Comparison of ENCODE assay signal across 15 cellular contexts in genomic region chr21:41873426-41873825, GRCh38. TPM values are rescaled to one million over a fixed set of nuclear protein-coding genes. Genes with fewer than 3 reads are reported as not detected.
A peak's percentile ranks its signal among the peaks of the same experiment; 100 is the strongest.
DNase-seq lines count a peak whose midpoint lies in the region; ATAC-seq, FAIRE-seq and TF ChIP-seq lines count a peak whose summit lies in the region.
"Had no signal": no experiment of that assay in that cellular context is flagged by ENCODE, and none has a peak within 500 bp of the region (broad histone marks: within the 10 kb centered on the region; RNA-seq: fewer than 3 reads in every experiment).

No MANE protein-coding gene starts in this region.

- H2BK12ac ChIP-seq in H1 (ENCODE audit: low read depth, low read length), result no peak overlapping the region

- H2AK5ac ChIP-seq in H1 (ENCODE audit: low read depth, low read length) (no peak overlapping the region), mesendoderm (ENCODE audit: low read length) (no peak overlapping the region)

- H3K9me3 ChIP-seq in DOHH2 (ENCODE audit: control insufficient read depth, insufficient read depth, low read length), result no peaks in the 10 kb centered on the region
- H3K9me3 ChIP-seq in OCI-LY1 (ENCODE audit: low read length), result no peaks in the 10 kb centered on the region
- no peaks in the 10 kb centered on the region for H3K9me3 ChIP-seq in H1 (ENCODE audit: insufficient read depth in 2 of 2, low read depth in 1 of 2, low read length in 1 of 2)

- H3K14ac ChIP-seq in H1 (ENCODE audit: insufficient read length), result no peak overlapping the region

- H2BK120ac ChIP-seq in H1 (replicated peaks; ENCODE audit: low read depth, low read length) (no peak overlapping the region), mesendoderm (ENCODE audit: low read depth, low read length) (no peak overlapping the region)

- TF ChIP-seq CTCF in DOHH2 (IDR thresholded peaks at IDR 0.05; ENCODE audit: low read depth, low read length, poor library complexity, severe bottlenecking), result no peak
- TF ChIP-seq CTCF in OCI-LY1 (IDR thresholded peaks at IDR 0.05; ENCODE audit: low read length), result no peak
- no peak for TF ChIP-seq CTCF in H1 (IDR thresholded peaks at IDR 0.05; ENCODE audit: control extremely low read depth in 1 of 3, insufficient read depth in 1 of 3, low read depth in 1 of 3, low read length in 3 of 3)
- TF ChIP-seq CTCF in D721Med (IDR thresholded peaks at IDR 0.05; ENCODE audit: insufficient read depth, missing control alignments), result no peak

- H3K4me2 ChIP-seq in DOHH2 (ENCODE audit: low read length), result peak overlapping the region; percentile 82
- H3K4me2 ChIP-seq in OCI-LY1 (ENCODE audit: low read length), result peak overlapping the region; percentile 45
- H3K4me2 ChIP-seq in H1 (ENCODE audit: insufficient read depth in 1 of 2, low read depth in 2 of 2, low read length in 2 of 2), result no peak overlapping the region
- H3K4me2 ChIP-seq in mesendoderm (ENCODE audit: low read length), result no peak overlapping the region
- H3K4me2 ChIP-seq: KMS-11 had no signal

- no peak overlapping the region for H3K56ac ChIP-seq in H1 (replicated peaks; ENCODE audit: insufficient read length, low read depth, low read length)
- no peak overlapping the region for H3K56ac ChIP-seq in mesendoderm (ENCODE audit: low read length)

- CTCF ChIA-PET in H1 (lab: Charles Lee; ENCODE audit: partially characterized antibody), result interaction anchor here (0.6 to 2.8 kb wide), 11 partner anchors 10 to 504 kb away, joined by 3 to 9 read pairs (median 3); no protein-coding TSS in a partner anchor

- no peaks in the 10 kb centered on the region; the same call in 1 of the 2 replicates for H3K23me2 ChIP-seq in H1 (ENCODE audit: low read depth, low read length)

- H3K79me1 ChIP-seq in H1 (ENCODE audit: low read depth, low read length), result peaks cover 9% of the 10 kb centered on the region; the same call in 1 of the 2 replicates
- peaks cover 10% of the 10 kb centered on the region for H3K79me1 ChIP-seq in mesendoderm (ENCODE audit: low read length)

- H4K8ac ChIP-seq in H1 (ENCODE audit: extremely low read depth, insufficient read depth, low read length) (peak overlapping the region; percentile 29; the same call in 1 of the 2 replicates), mesendoderm (ENCODE audit: low read depth, low read length) (no peak overlapping the region)

- H3K27ac ChIP-seq in DOHH2 (ENCODE audit: low read depth, low read length) (peak overlapping the region; percentile 92), OCI-LY1 (ENCODE audit: low read depth, low read length, poor library complexity, severe bottlenecking) (peak overlapping the region; percentile 100), H1 (ENCODE audit: low read depth, low read length) (no peak overlapping the region), mesendoderm (ENCODE audit: low read depth, low read length) (no peak overlapping the region)
- H3K27ac ChIP-seq: C4-2B, GM23248, KMS-11 had no signal

- no peak for FAIRE-seq in H1 (lab: Jason Lieb, UNC)
- FAIRE-seq in D721Med (lab: Jason Lieb, UNC), result no peak

- H2BK15ac ChIP-seq in H1 (ENCODE audit: low read length), result no peak overlapping the region
- H2BK15ac ChIP-seq in mesendoderm (replicated peaks; ENCODE audit: low read depth), result no peak overlapping the region

- H2BK5ac ChIP-seq in H1 (ENCODE audit: low read depth, low read length) (no peak overlapping the region), mesendoderm (ENCODE audit: low read length) (no peak overlapping the region)

- H3K27me3 ChIP-seq in DOHH2 (ENCODE audit: control insufficient read depth, low read length), result no peaks in the 10 kb centered on the region
- H3K27me3 ChIP-seq in OCI-LY1 (ENCODE audit: insufficient read depth, low read length), result no peaks in the 10 kb centered on the region
- no peaks in the 10 kb centered on the region for H3K27me3 ChIP-seq in H1 (replicated peaks in 1 of 4; ENCODE audit: control insufficient read depth in 3 of 4, extremely low read depth in 1 of 4, insufficient read depth in 3 of 4, low read length in 3 of 4)
- no peaks in the 10 kb centered on the region for H3K27me3 ChIP-seq in mesendoderm (ENCODE audit: insufficient read depth, low read length, poor library complexity)

- H3K4me3 ChIP-seq in DOHH2 (ENCODE audit: low read length) (peak overlapping the region; percentile 41), OCI-LY1 (ENCODE audit: low read depth, low read length, poor library complexity, severe bottlenecking) (peak overlapping the region; percentile 13), H1 (ENCODE audit: extremely low read depth in 1 of 4, insufficient read depth in 2 of 4, low read depth in 3 of 4, low read length in 4 of 4) (no peak overlapping the region), mesendoderm (ENCODE audit: low read length) (no peak overlapping the region)
- H3K4me3 ChIP-seq: GM23248 had no signal

- no peak for TF ChIP-seq EP300 in H1 (IDR thresholded peaks at IDR 0.05; ENCODE audit: borderline replicate concordance in 1 of 2, low read depth in 2 of 2, low read length in 2 of 2)

- peaks cover 29% of the 10 kb centered on the region for H3K36me3 ChIP-seq in DOHH2 (ENCODE audit: control insufficient read depth, low read length)
- H3K36me3 ChIP-seq in OCI-LY1 (ENCODE audit: insufficient read depth, low read length), result no peaks in the 10 kb centered on the region
- H3K36me3 ChIP-seq in H1 (ENCODE audit: control insufficient read depth in 2 of 4, insufficient read depth in 4 of 4, low read length in 3 of 4), result no peaks in the 10 kb centered on the region
- no peaks in the 10 kb centered on the region for H3K36me3 ChIP-seq in mesendoderm (ENCODE audit: control insufficient read depth, insufficient read depth, low read length)

- H2AFZ ChIP-seq in OCI-LY1 (ENCODE audit: low read length) (no peak overlapping the region), H1 (ENCODE audit: low read length) (no peak overlapping the region)
- H2AFZ ChIP-seq: GM23248 had no signal

- H3K4ac ChIP-seq in H1 (replicated peaks; ENCODE audit: insufficient read length, low read depth, low read length) (no peak overlapping the region), mesendoderm (ENCODE audit: low read depth, low read length) (no peak overlapping the region)

- no peak overlapping the region for H3K18ac ChIP-seq in H1 (ENCODE audit: extremely low read depth, low read length)
- H3K18ac ChIP-seq in mesendoderm (ENCODE audit: low read length), result no peak overlapping the region

- no peak overlapping the region for H4K91ac ChIP-seq in H1 (replicated peaks; ENCODE audit: insufficient read length, low read length)

- H3K9ac ChIP-seq in OCI-LY1 (ENCODE audit: low read length), result peak overlapping the region; percentile 91
- no peak overlapping the region for H3K9ac ChIP-seq in H1 (replicated peaks in 1 of 4; ENCODE audit: extremely low read depth in 1 of 4, low read depth in 3 of 4, low read length in 3 of 4)
- H3K9ac ChIP-seq in mesendoderm (ENCODE audit: low read length), result no peak overlapping the region
- H3K9ac ChIP-seq: GM23248, KMS-11 had no signal

- H3F3A ChIP-seq in DOHH2 (ENCODE audit: control insufficient read depth, insufficient read depth) (peaks cover 73% of the 10 kb centered on the region), OCI-LY1 (ENCODE audit: insufficient read depth, low read length) (peaks cover 8% of the 10 kb centered on the region; the same call in 1 of the 2 replicates)

- WGBS in H1 (ENCODE audit: extremely low coverage in 1 of 2, insufficient coverage in 1 of 2, insufficient read length in 1 of 2, insufficient replicate concordance in 2 of 2, low coverage in 1 of 2, low lambda C conversion rate in 2 of 2, missing lambda C conversion rate in 1 of 2), 2 experiments, result 96% methylated on average over 6 of the region's 6 CpGs; no CpG with 5 or more reads in 1 of the 2 experiments
- WGBS in mesendoderm (ENCODE audit: extremely low coverage, insufficient coverage, low lambda C conversion rate), result no CpG with 5 or more reads among the region's 6 CpGs

- H4K20me1 ChIP-seq in DOHH2 (ENCODE audit: control insufficient read depth, insufficient read depth, low read depth, low read length), result no peaks in the 10 kb centered on the region
- no peaks in the 10 kb centered on the region for H4K20me1 ChIP-seq in OCI-LY1 (ENCODE audit: insufficient read depth, low read length)
- peaks cover 0 to 7% of the 10 kb centered on the region in 2 experiments for H4K20me1 ChIP-seq in H1 (replicated peaks in 1 of 2; ENCODE audit: control insufficient read depth in 1 of 2, insufficient read depth in 2 of 2, low read length in 2 of 2)

- H3K9me2 ChIP-seq in DOHH2 (replicated peaks; ENCODE audit: control insufficient read depth, low read length) (no peaks in the 10 kb centered on the region), OCI-LY1 (ENCODE audit: low read depth, low read length) (no peaks in the 10 kb centered on the region)

- H4K5ac ChIP-seq in H1 (ENCODE audit: insufficient read length, low read depth, low read length) (no peak overlapping the region), mesendoderm (ENCODE audit: low read length) (no peak overlapping the region)

- H3K4me1 ChIP-seq in DOHH2 (ENCODE audit: control insufficient read depth, low read length) (peaks cover 96% of the 10 kb centered on the region), OCI-LY1 (ENCODE audit: insufficient read depth, low read length, severe bottlenecking) (peaks cover 100% of the 10 kb centered on the region), H1 (replicated peaks in 1 of 4; ENCODE audit: control insufficient read depth in 3 of 4, insufficient read depth in 4 of 4, low read length in 3 of 4) (peaks cover 0 to 12% (median 0%) of the 10 kb centered on the region in 4 experiments; a peak in 4 of 7 replicates), mesendoderm (ENCODE audit: control insufficient read depth, low read depth, low read length) (no peaks in the 10 kb centered on the region)

- no peak for TF ChIP-seq POLR2A in H1 (IDR thresholded peaks at IDR 0.05; ENCODE audit: control extremely low read depth in 1 of 2, low read depth in 2 of 2, low read length in 2 of 2)

- H3K23ac ChIP-seq in H1 (ENCODE audit: insufficient read length) (no peak overlapping the region), mesendoderm (ENCODE audit: low read length) (no peak overlapping the region)

- TF ChIP-seq RAD21 in H1 (IDR thresholded peaks at IDR 0.05 in 1 of 2, conservative IDR thresholded peaks at IDR 0.05 in 1 of 2; ENCODE audit: low read depth in 2 of 2, low read length in 2 of 2), result no peak

- H3K79me2 ChIP-seq in DOHH2 (ENCODE audit: control insufficient read depth, low read length), result peaks cover 77% of the 10 kb centered on the region
- no peaks in the 10 kb centered on the region for H3K79me2 ChIP-seq in OCI-LY1 (ENCODE audit: insufficient read depth, low read length)
- H3K79me2 ChIP-seq in H1 (ENCODE audit: control insufficient read depth in 1 of 2, insufficient read depth in 2 of 2, low read length in 2 of 2), result peaks cover 0 to 39% of the 10 kb centered on the region in 2 experiments; a peak in 2 of 4 replicates
- H3K79me2 ChIP-seq in mesendoderm (ENCODE audit: control insufficient read depth, insufficient read depth, low read length), result peaks cover 2% of the 10 kb centered on the region

- H2BK20ac ChIP-seq in H1 (ENCODE audit: low read length), result no peak overlapping the region

- ATAC-seq in GM19395 (IDR thresholded peaks at IDR 0.05; ENCODE audit: unreplicated experiment), result peak; percentile 41
- ATAC-seq in GM18867 (IDR thresholded peaks at IDR 0.05; ENCODE audit: unreplicated experiment), result no peak

- DNase-seq in H1 (ENCODE audit: low read depth in 1 of 2, low spot score in 2 of 2) (no peak), mesendoderm (no peak), NCI-H1694 treated with DMSO at 0.1 percent for 48 hours (lab: John Stamatoyannopoulos, UW) (no peak), D721Med (ENCODE audit: insufficient read length, low spot score) (no peak)
- DNase-seq: CD4-positive, alpha-beta memory T cell; DMS153; DND-41; GF-D8; GM23248 had no signal

- POLR2A ChIA-PET in H1 (lab: Charles Lee; ENCODE audit: partially characterized antibody), result interaction anchor here (1.0 kb wide), 1 partner anchor 12 kb away, joined by 3 read pairs; no protein-coding TSS in a partner anchor

RNA-seq across cellular contexts. Expression of gene PRDM15, which starts 5.7 kb away (rescaled TPM):
- total RNA-seq in H1 (2021; fragmentation: NEBNext Ultra II Directional; extraction: Animal tissue kit (Norgen Biotek cat#: 25700)), result 10.5 TPM in 2 replicates
- polyA plus RNA-seq in H1 (2011; rRNA removed), result 9.7 and 11.5 TPM in 2 replicates
- 8.9 TPM for polyA plus RNA-seq in H1 (2011; cell fraction: cytosol; rRNA removed)
- 32.0 TPM for polyA plus RNA-seq in H1 (2011; cell fraction: nucleus; rRNA removed)
- polyA plus RNA-seq in H1 (2012, experiment 1 of 2), result 7.7 to 9.1 TPM (median 8.6 TPM) in 4 replicates
- polyA plus RNA-seq in H1 (2012, experiment 2 of 2), result 0.76 TPM
- polyA plus RNA-seq in H1 (2013, experiment 1 of 2), result 4.3 TPM
- polyA plus RNA-seq in H1 (2013, experiment 2 of 2), result 4.1 TPM
- polyA minus RNA-seq in H1 (2011; rRNA and poly(A)+ RNA removed), result 34.3 and 35.1 TPM in 2 replicates
- 8.6 TPM for polyA minus RNA-seq in H1 (2011; cell fraction: cytosol; rRNA and poly(A)+ RNA removed)
- 22.0 TPM for polyA minus RNA-seq in H1 (2011; cell fraction: nucleus; rRNA and poly(A)+ RNA removed)
- 3.9 TPM for polyA plus RNA-seq in mesendoderm (2013, experiment 1 of 2)
- 3.8 TPM for polyA plus RNA-seq in mesendoderm (2013, experiment 2 of 2)

Comparison
In these comparisons a context has a peak if more than half of its experiments do, and no peak if none do; other contexts are left out.
1. H3K27ac ChIP-seq: peak in DOHH2 (single experiment) and OCI-LY1 (single experiment); none in H1 (single experiment) and mesendoderm (single experiment).
2. H3K4me2 ChIP-seq: peak in DOHH2 (single experiment) and OCI-LY1 (single experiment); none in H1 (0 of 2) and mesendoderm (single experiment).
3. H3K4me3 ChIP-seq: peak in DOHH2 (single experiment) and OCI-LY1 (single experiment); none in H1 (0 of 4) and mesendoderm (single experiment).